27 cellular contexts compared by ENCODE assay signal in the genomic region with DNA sequence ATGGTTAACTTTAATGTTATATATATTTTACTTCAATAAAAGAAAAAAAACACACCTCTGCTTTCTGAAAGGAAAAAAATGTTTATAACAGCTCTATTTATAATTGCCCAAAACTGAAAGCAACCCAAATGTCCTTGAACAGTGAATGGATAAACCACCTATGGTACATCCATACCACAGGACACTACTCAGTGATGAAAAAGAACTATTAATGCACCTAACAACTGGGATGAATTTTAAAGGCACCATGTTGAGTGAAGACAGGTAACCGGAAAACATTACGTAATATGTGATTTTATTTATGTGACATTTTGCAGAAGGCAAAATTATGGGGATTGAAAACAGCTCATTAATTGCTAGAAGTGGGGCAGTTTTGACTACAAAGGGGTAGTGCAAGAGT. TPM values are rescaled to one million over a fixed set of nuclear protein-coding genes. Genes with fewer than 3 reads are reported as not detected.
DNase-seq lines count a peak whose midpoint lies in the region; ATAC-seq, FAIRE-seq and TF ChIP-seq lines count a peak whose summit lies in the region.
"Had no signal": no experiment of that assay in that cellular context is flagged by ENCODE, and none has a peak within 500 bp of the region (broad histone marks: within the 10 kb centered on the region; RNA-seq: fewer than 3 reads in every experiment).

No MANE protein-coding gene starts in this region.

- TF ChIP-seq POLR2A in HepG2 (IDR thresholded peaks at IDR 0.05; ENCODE audit: insufficient read depth in 1 of 2, low read depth in 2 of 2, low read length in 2 of 2), result no peak
- no peak for TF ChIP-seq POLR2A in right lobe of liver (IDR thresholded peaks at IDR 0.05)
- no peak for TF ChIP-seq POLR2A in K562 (conservative IDR thresholded peaks at IDR 0.05)
- TF ChIP-seq POLR2A in endothelial cell of umbilical vein (IDR thresholded peaks at IDR 0.05; ENCODE audit: low read depth, low read length), result no peak

- POLR2A ChIA-PET in HepG2 (lab: Yijun Ruan, JAX), result no interaction called here
- POLR2A ChIA-PET in K562 (lab: Yijun Ruan, JAX), result no interaction called here
- POLR2A ChIA-PET in endothelial cell of umbilical vein (lab: Charles Lee), result no interaction called here

- no peak overlapping the region for H3K4me2 ChIP-seq in HepG2 (ENCODE audit: low read depth, low read length)
- no peak overlapping the region for H3K4me2 ChIP-seq in K562 (ENCODE audit: insufficient read depth, low read length)
- no peak overlapping the region for H3K4me2 ChIP-seq in endothelial cell of umbilical vein (ENCODE audit: insufficient read depth, low read length)
- H3K4me2 ChIP-seq: BLaER1 had no signal

- H3K9me3 ChIP-seq in HepG2 (ENCODE audit: low read length) (peaks cover 11% of the 10 kb centered on the region; the same call in 1 of the 2 replicates), right lobe of liver (no peaks in the 10 kb centered on the region), K562 (replicated peaks; ENCODE audit: control insufficient read depth, insufficient read depth, low read depth, low read length) (peaks cover 4% of the 10 kb centered on the region; the same call in 1 of the 2 replicates), endothelial cell of umbilical vein (replicated peaks; ENCODE audit: control insufficient read depth, insufficient read depth, low read length) (no peaks in the 10 kb centered on the region)
- H3K9me3 ChIP-seq: BE2C had no signal

- in situ Hi-C loops in HepG2 (cut with HindIII; ENCODE audit: extremely low pct_ligation_motif_present, low pct_unique_long_range_greater_than_20kb), result no loop called here
- in situ Hi-C loops in K562 (cut with MboI), result no loop called here

- H3K79me2 ChIP-seq in HepG2 (ENCODE audit: insufficient read depth, low read length) (no peaks in the 10 kb centered on the region), K562 (ENCODE audit: control insufficient read depth, insufficient read depth, low read length) (no peaks in the 10 kb centered on the region), endothelial cell of umbilical vein (ENCODE audit: control insufficient read depth, insufficient read depth, low read length) (no peaks in the 10 kb centered on the region)

- no peak for TF ChIP-seq RAD21 in HepG2 (CRISPR knock-in tag; IDR thresholded peaks at IDR 0.05)
- TF ChIP-seq RAD21 in K562 (CRISPR knock-in tag; conservative IDR thresholded peaks at IDR 0.05 in 1 of 2, IDR thresholded peaks at IDR 0.05 in 1 of 2), result no peak

- H3K4me1 ChIP-seq in HepG2 (ENCODE audit: insufficient read depth, low read length), result no peaks in the 10 kb centered on the region
- peaks cover 0 to 12% (median 0%) of the 10 kb centered on the region in 4 donors for H3K4me1 ChIP-seq in right lobe of liver
- H3K4me1 ChIP-seq in K562 (replicated peaks in 1 of 2; ENCODE audit: control insufficient read depth in 2 of 2, insufficient read depth in 2 of 2, low read length in 2 of 2), result no peaks in the 10 kb centered on the region
- H3K4me1 ChIP-seq in endothelial cell of umbilical vein (ENCODE audit: control insufficient read depth, extremely low read depth, insufficient read depth, low read length), result no peaks in the 10 kb centered on the region
- H3K4me1 ChIP-seq: BE2C had no signal

- CTCF ChIA-PET in HepG2 (lab: Yijun Ruan, JAX; ENCODE audit: low intra/inter-chr PET ratio, low total read pairs) (no interaction called here), K562 (lab: Yijun Ruan, JAX; ENCODE audit: low intra/inter-chr PET ratio) (no interaction called here), endothelial cell of umbilical vein (lab: Charles Lee) (no interaction called here)

- DNase-seq in HepG2 (ENCODE audit: low spot score), result no peak
- DNase-seq in right lobe of liver, result no peak
- DNase-seq in K562 (ENCODE audit: extremely low read depth in 1 of 4, low spot score in 3 of 4), result no peak
- no peak for DNase-seq in endothelial cell of umbilical vein (ENCODE audit: low read depth, low spot score)
- DNase-seq in stimulated activated CD4-positive, alpha-beta T cell treated with anti-CD3 and anti-CD28 coated beads, Interleukin-4, amount 100 ng/mL, for 4 hours, result no peak
- DNase-seq in cerebellum (ENCODE audit: low spot score), result no peak
- DNase-seq: 8988T; ACHN; BE2C; C1 segment of cervical spinal cord; CD4-positive, alpha-beta memory T cell; CD4-positive, CD25-positive, alpha-beta regulatory T cell; CD8-positive, alpha-beta memory T cell; COR-L47; DMS 273 treated with DMSO at 0.1 percent for 48 hours; DMS153; DMS53; DMS79; DND-41; EL; GDM1 had no signal

- no peak overlapping the region for H3K9ac ChIP-seq in HepG2 (ENCODE audit: insufficient read depth, low read depth, low read length)
- no peak overlapping the region for H3K9ac ChIP-seq in K562 (ENCODE audit: insufficient read depth in 1 of 2, low read depth in 2 of 2, low read length in 2 of 2)
- no peak overlapping the region for H3K9ac ChIP-seq in endothelial cell of umbilical vein (replicated peaks; ENCODE audit: extremely low read depth, insufficient read depth, low read length)
- H3K9ac ChIP-seq: BLaER1 had no signal

- dilution Hi-C loops in endothelial cell of umbilical vein (cut with MboI; ENCODE audit: extremely low pct_ligation_motif_present, low sequenced_read_pairs), result no loop called here

- H3K4me3 ChIP-seq in HepG2 (replicated peaks in 1 of 3; ENCODE audit: insufficient read depth in 1 of 3, low read depth in 2 of 3, low read length in 3 of 3), result no peak overlapping the region
- no peak overlapping the region for H3K4me3 ChIP-seq in right lobe of liver
- no peak overlapping the region for H3K4me3 ChIP-seq in K562
- H3K4me3 ChIP-seq in endothelial cell of umbilical vein (replicated peaks in 1 of 3; ENCODE audit: insufficient read depth in 1 of 3, low read depth in 1 of 3, low read length in 3 of 3), result no peak overlapping the region
- H3K4me3 ChIP-seq: BLaER1, GM12878 had no signal

- H3K27me3 ChIP-seq in HepG2 (ENCODE audit: control insufficient read depth in 1 of 2, insufficient read depth in 2 of 2, low read length in 2 of 2) (peaks cover 0 to 6% of the 10 kb centered on the region in 2 experiments; a peak in 1 of 5 replicates), right lobe of liver (no peaks in the 10 kb centered on the region), K562 (ENCODE audit: control insufficient read depth in 2 of 2, insufficient read depth in 2 of 2, low read length in 2 of 2) (no peaks in the 10 kb centered on the region), endothelial cell of umbilical vein (ENCODE audit: control insufficient read depth in 2 of 2, insufficient read depth in 2 of 2, low read length in 2 of 2) (peaks cover 0 to 3% of the 10 kb centered on the region in 2 experiments)
- H3K27me3 ChIP-seq: BLaER1 had no signal

- TF ChIP-seq CTCF in HepG2 (CRISPR knock-in tag; IDR thresholded peaks at IDR 0.05), result no peak
- TF ChIP-seq CTCF in right lobe of liver (IDR thresholded peaks at IDR 0.05), result no peak
- TF ChIP-seq CTCF in K562 (IDR thresholded peaks at IDR 0.05 in 2 of 3, conservative IDR thresholded peaks at IDR 0.05 in 1 of 3; ENCODE audit: insufficient read depth in 2 of 3, low read depth in 1 of 3, low read length in 3 of 3), result no peak
- no peak for TF ChIP-seq CTCF in endothelial cell of umbilical vein (IDR thresholded peaks at IDR 0.05; ENCODE audit: extremely low read depth in 1 of 2, insufficient read depth in 1 of 2, low read depth in 1 of 2, low read length in 2 of 2)

- H3K27ac ChIP-seq in HepG2 (ENCODE audit: extremely low read length, insufficient read depth, low read length), result no peak overlapping the region
- no peak overlapping the region for H3K27ac ChIP-seq in right lobe of liver
- H3K27ac ChIP-seq in K562 (ENCODE audit: extremely low read depth, low read depth, low read length), result no peak overlapping the region
- no peak overlapping the region for H3K27ac ChIP-seq in endothelial cell of umbilical vein (ENCODE audit: insufficient read depth, low read depth, low read length)
- H3K27ac ChIP-seq: BLaER1 had no signal

- WGBS in HepG2 (ENCODE audit: low lambda C conversion rate), result 75% methylated on average over 2 of the region's 2 CpGs
- WGBS in right lobe of liver (ENCODE audit: insufficient coverage, low coverage, low lambda C conversion rate, missing lambda C conversion rate), result 96% methylated on average over 2 of the region's 2 CpGs
- WGBS in K562 (ENCODE audit: insufficient coverage, low coverage, missing lambda C conversion rate), result 38% methylated on average over 2 of the region's 2 CpGs

- no peak for ATAC-seq in HepG2
- ATAC-seq in right lobe of liver, result no peak
- ATAC-seq in K562, result no peak
- no peak for ATAC-seq in GM19324 (IDR thresholded peaks at IDR 0.05; ENCODE audit: low FRiP score, unreplicated experiment)
- ATAC-seq: GM12878 had no signal

- intact Hi-C loops in HepG2 (cut with micrococcal nuclease; ENCODE audit: unreplicated experiment) (no loop called here), right lobe of liver (cut with DNase I) (no loop called here), K562 (cut with micrococcal nuclease) (no loop called here), endothelial cell of umbilical vein (cut with micrococcal nuclease) (no loop called here)

- FAIRE-seq in HepG2 (lab: Jason Lieb, UNC) (no peak), K562 (lab: Jason Lieb, UNC) (no peak), endothelial cell of umbilical vein (lab: Jason Lieb, UNC) (peak; percentile 53)
- FAIRE-seq: A204.1, GM12878, GM12892, GM18507 had no signal

- TF ChIP-seq EP300 in HepG2 (IDR thresholded peaks at IDR 0.05; ENCODE audit: low read depth in 2 of 2, low read length in 2 of 2) (no peak), HepG2 (CRISPR knock-in tag; IDR thresholded peaks at IDR 0.05; ENCODE audit: borderline replicate concordance) (no peak), K562 (IDR thresholded peaks at IDR 0.05; ENCODE audit: low read length) (no peak)

- no peaks in the 10 kb centered on the region for H4K20me1 ChIP-seq in HepG2 (ENCODE audit: insufficient read depth, low read length)
- no peaks in the 10 kb centered on the region for H4K20me1 ChIP-seq in K562 (replicated peaks; ENCODE audit: control insufficient read depth, insufficient read depth, low read length)
- no peaks in the 10 kb centered on the region for H4K20me1 ChIP-seq in endothelial cell of umbilical vein (replicated peaks; ENCODE audit: control insufficient read depth, extremely low read depth, insufficient read depth, low read length)
- H4K20me1 ChIP-seq: BLaER1 had no signal

- H2AFZ ChIP-seq in HepG2 (ENCODE audit: low read length) (no peak overlapping the region), K562 (ENCODE audit: low read depth, low read length) (no peak overlapping the region), endothelial cell of umbilical vein (ENCODE audit: low read depth, low read length) (no peak overlapping the region)

- H3K9me1 ChIP-seq in K562 (ENCODE audit: control insufficient read depth, insufficient read depth, low read length) (no peaks in the 10 kb centered on the region), endothelial cell of umbilical vein (replicated peaks; ENCODE audit: control insufficient read depth, extremely low read depth, insufficient read depth, low read length) (no peaks in the 10 kb centered on the region)

- H3K36me3 ChIP-seq in HepG2 (replicated peaks in 1 of 2; ENCODE audit: control insufficient read depth in 1 of 2, insufficient read depth in 2 of 2, low read length in 2 of 2) (no peaks in the 10 kb centered on the region), right lobe of liver (no peaks in the 10 kb centered on the region), K562 (ENCODE audit: control insufficient read depth, insufficient read depth, low read length) (no peaks in the 10 kb centered on the region), endothelial cell of umbilical vein (ENCODE audit: control insufficient read depth in 2 of 2, extremely low read depth in 1 of 2, insufficient read depth in 2 of 2, low read length in 2 of 2) (no peaks in the 10 kb centered on the region)
- H3K36me3 ChIP-seq: BE2C, BLaER1 had no signal

- BruUV-seq in HepG2 (replicated peaks; lab: Mats Ljungman, UMichigan), result no TSS peak
- no TSS peak for BruUV-seq in K562 (replicated peaks; lab: Mats Ljungman, UMichigan)
- no TSS peak for BruUV-seq in endothelial cell of umbilical vein (replicated peaks; lab: Mats Ljungman, UMichigan)

RNA-seq across cellular contexts. Expression of gene FOXP1, which starts 23.8 kb away (rescaled TPM):
- total RNA-seq in HepG2 (2016; rRNA removed; fragmentation: Illumina TruSeq; extraction: Trizol) (43.3 and 59.0 TPM in 2 replicates), right lobe of liver (10 to 100 TPM; 26.7 to 47.7 (median 35.2) TPM), K562 (2014; rRNA removed) (13.7 and 15.2 TPM in 2 replicates), K562 (2014; rRNA removed; fragmentation: Illumina TruSeq; extraction: Trizol) (22.1 and 23.0 TPM in 2 replicates), K562 (2015; rRNA removed; fragmentation: Illumina TruSeq; extraction: Trizol) (34.5 and 35.1 TPM in 2 replicates), K562 (2021) (26.2 and 29.4 TPM in 2 replicates), endothelial cell of umbilical vein (96.9 and 107 TPM in 2 replicates), cerebellum (94.3 TPM)
- 67.9 and 68.5 TPM in 2 replicates for total RNA-seq in HepG2 (2016; cell fraction: cytosol; rRNA removed; fragmentation: Illumina TruSeq; extraction: Trizol; ENCODE audit: low read depth)
- total RNA-seq in HepG2 (2016; cell fraction: insoluble cytoplasmic fraction; rRNA removed; fragmentation: Illumina TruSeq; extraction: Trizol), result 31.5 and 57.5 TPM in 2 replicates
- total RNA-seq in HepG2 (2016; cell fraction: membrane; rRNA removed; fragmentation: Illumina TruSeq; extraction: Trizol), result 36.5 and 36.9 TPM in 2 replicates
- 164 and 179 TPM in 2 replicates for total RNA-seq in HepG2 (2016; cell fraction: nucleus; rRNA removed; fragmentation: Illumina TruSeq; extraction: Trizol)
- polyA plus RNA-seq in HepG2 (2011; rRNA removed) (36.0 and 40.4 TPM in 2 replicates), K562 (2011; rRNA removed) (8.9 and 10.5 TPM in 2 replicates), K562 (2014; fragmentation: Illumina TruSeq; extraction: Trizol) (10.7 TPM in 2 replicates), K562 (2014; fragmentation: Nextera tagmentation; extraction: Ambion mirVana) (10 to 100 TPM in 1 of 2 experiments, 1 to 10 TPM in 1; 7.7 to 13.8 TPM), K562 (2014; rRNA removed) (6.1 and 8.0 TPM in 2 replicates), endothelial cell of umbilical vein (40.9 and 41.0 TPM in 2 replicates)
- polyA plus RNA-seq in HepG2 (2011; cell fraction: cytosol; rRNA removed), result 17.7 and 19.3 TPM in 2 replicates
- polyA plus RNA-seq in HepG2 (2011; cell fraction: nucleus; rRNA removed), result 47.8 and 58.3 TPM in 2 replicates
- polyA plus RNA-seq in HepG2 (2012), result 24.3 and 27.6 TPM in 2 replicates
- polyA plus RNA-seq in HepG2 (2016; cell fraction: cytosol; fragmentation: Illumina TruSeq; extraction: Trizol; ENCODE audit: low read depth), result 3.3 and 4.6 TPM in 2 replicates
- 21.9 and 24.7 TPM in 2 replicates for polyA plus RNA-seq in HepG2 (2016; cell fraction: insoluble cytoplasmic fraction; fragmentation: Illumina TruSeq; extraction: Trizol; ENCODE audit: low read depth)
- 9.9 and 11.0 TPM in 2 replicates for polyA plus RNA-seq in HepG2 (2016; cell fraction: membrane; fragmentation: Illumina TruSeq; extraction: Trizol; ENCODE audit: low read depth)
- polyA plus RNA-seq in HepG2 (2016; cell fraction: nucleus; fragmentation: Illumina TruSeq; extraction: Trizol; ENCODE audit: insufficient read depth, low read depth), result 28.9 and 32.7 TPM in 2 replicates
- 35.8 and 181 TPM in 2 replicates for polyA minus RNA-seq in HepG2 (2011; rRNA and poly(A)+ RNA removed; ENCODE audit: low replicate concordance)
- 64.7 and 68.5 TPM in 2 replicates for polyA minus RNA-seq in HepG2 (2011; cell fraction: cytosol; rRNA and poly(A)+ RNA removed)
- polyA minus RNA-seq in HepG2 (2011; cell fraction: nucleus; rRNA and poly(A)+ RNA removed), result 528 and 568 TPM in 2 replicates
- 73.6 and 125 TPM in 2 replicates for total RNA-seq in K562 (2011; cell fraction: chromatin; rRNA removed; ENCODE audit: low replicate concordance)
- 34.0 and 46.2 TPM in 2 replicates for total RNA-seq in K562 (2011; cell fraction: nucleolus; rRNA removed)
- total RNA-seq in K562 (2011; cell fraction: nucleoplasm; rRNA removed), result 82.5 and 144 TPM in 2 replicates
- polyA plus RNA-seq in K562 (2011; cell fraction: cytosol; rRNA removed), result 5.1 and 8.3 TPM in 2 replicates
- polyA plus RNA-seq in K562 (2011; cell fraction: nucleus; rRNA removed), result 14.3 and 20.7 TPM in 2 replicates
- 14.7 and 17.1 TPM in 2 replicates for polyA plus RNA-seq in K562 (2012)
- 46.8 and 48.2 TPM in 2 replicates for polyA minus RNA-seq in K562 (2011; rRNA and poly(A)+ RNA removed)
- polyA minus RNA-seq in K562 (2011; cell fraction: cytosol; rRNA and poly(A)+ RNA removed), result 14.1 and 24.0 TPM in 2 replicates
- polyA minus RNA-seq in K562 (2011; cell fraction: nucleus; rRNA and poly(A)+ RNA removed), result 54.0 and 77.8 TPM in 2 replicates
- polyA plus RNA-seq in endothelial cell of umbilical vein (2011; cell fraction: cytosol; rRNA removed), result 33.9 and 34.0 TPM in 2 replicates
- 101 and 110 TPM in 2 replicates for polyA plus RNA-seq in endothelial cell of umbilical vein (2011; cell fraction: nucleus; rRNA removed)
- polyA plus RNA-seq in endothelial cell of umbilical vein (2012), result 35.9 and 41.9 TPM in 2 replicates
- polyA minus RNA-seq in endothelial cell of umbilical vein, result 241 and 261 TPM in 2 replicates
- polyA minus RNA-seq in endothelial cell of umbilical vein (2011; cell fraction: cytosol; rRNA and poly(A)+ RNA removed), result 13.8 TPM
- polyA minus RNA-seq in endothelial cell of umbilical vein (2011; cell fraction: nucleus; rRNA and poly(A)+ RNA removed), result 607 and 766 TPM in 2 replicates

Comparison
In these comparisons a context has a peak if more than half of its experiments do, and no peak if none do; other contexts are left out.
1. Of the 241 proteins assayed by ChIP-seq in both HepG2 and K562: peak only in HepG2: none; only in K562: none; in both: CEBPB; in neither: 240.